ENCODE assay signal across 11 cellular contexts in genomic region chr10:86759073-86759672, GRCh38. TPM values are rescaled to one million over a fixed set of nuclear protein-coding genes. Genes with fewer than 3 reads are reported as not detected.
A peak's percentile ranks its signal among the peaks of the same experiment; 100 is the strongest.
DNase-seq lines count a peak whose midpoint lies in the region; ATAC-seq, FAIRE-seq and TF ChIP-seq lines count a peak whose summit lies in the region.
"Had no signal": no experiment of that assay in that cellular context is flagged by ENCODE, and none has a peak within 500 bp of the region (broad histone marks: within the 10 kb centered on the region; RNA-seq: fewer than 3 reads in every experiment).

No MANE protein-coding gene starts in this region.

- H3K9ac ChIP-seq in adipocyte (ENCODE audit: low read length) (peak overlapping the region; percentile 91), kidney (ENCODE audit: low read length in 2 of 2) (no peak overlapping the region)
- H3K9ac ChIP-seq: BLaER1 treated with 17β-estradiol and CSF1 and Interleukin-3, amounts not matched to agents 10 nM and 100 nM had no signal

- H3K36me3 ChIP-seq in heart right ventricle (no peaks in the 10 kb centered on the region), adipocyte (ENCODE audit: control insufficient read depth, insufficient read depth, low read length, severe bottlenecking) (no peaks in the 10 kb centered on the region), kidney (ENCODE audit: control insufficient read depth in 1 of 2, insufficient read depth in 2 of 2, low read length in 2 of 2) (no peaks in the 10 kb centered on the region), uterus (no peaks in the 10 kb centered on the region), spleen (no peaks in the 10 kb centered on the region)
- H3K36me3 ChIP-seq: BLaER1 treated with 17β-estradiol and CSF1 and Interleukin-3, amounts not matched to agents 10 nM and 100 nM had no signal

- H3K27me3 ChIP-seq in heart right ventricle: peaks cover 0 to 76% (median 54%) of the 10 kb centered on the region in 7 donors
- no peaks in the 10 kb centered on the region for H3K27me3 ChIP-seq in adipocyte (replicated peaks; ENCODE audit: control insufficient read depth, insufficient read depth, low read length)
- H3K27me3 ChIP-seq in uterus: no peaks in the 10 kb centered on the region
- peaks cover 0 to 94% (median 31%) of the 10 kb centered on the region in 7 donors for H3K27me3 ChIP-seq in spleen (replicated peaks in 1 of 7)

- ATAC-seq in heart right ventricle (no peak), Right ventricle myocardium inferior (no peak)

- peaks cover 0 to 61% (median 41%) of the 10 kb centered on the region in 9 donors for H3K4me1 ChIP-seq in heart right ventricle
- H3K4me1 ChIP-seq in adipocyte (ENCODE audit: control insufficient read depth, insufficient read depth, low read length): peaks cover 14% of the 10 kb centered on the region
- peaks cover 4 to 13% of the 10 kb centered on the region in 2 donors for H3K4me1 ChIP-seq in kidney (ENCODE audit: control insufficient read depth in 1 of 2, insufficient read depth in 1 of 2, low read depth in 1 of 2, low read length in 2 of 2)
- peaks cover 0 to 12% of the 10 kb centered on the region in 2 donors for H3K4me1 ChIP-seq in uterus
- H3K4me1 ChIP-seq in spleen: peaks cover 8 to 43% (median 28%) of the 10 kb centered on the region in 6 donors

- intact Hi-C loops in heart right ventricle (cut with DNase I): loop anchor here in 6 of 10 donors (5.0 to 10.0 kb wide), 4 partner anchors 47 to 138 kb away; no protein-coding TSS in a partner anchor
- intact Hi-C loops in Right ventricle myocardium inferior (cut with DNase I): loop anchor here (5.0 kb wide), 3 partner anchors 38 to 128 kb away; no protein-coding TSS in a partner anchor
- intact Hi-C loops in kidney (cut with DNase I): no loop called here
- intact Hi-C loops in uterus (cut with DNase I; ENCODE audit: low total_unique reads): no loop called here
- intact Hi-C loops in spleen (cut with DNase I; ENCODE audit: low total_unique reads): no loop called here

- TF ChIP-seq CTCF in heart right ventricle (IDR thresholded peaks at IDR 0.05): no peak
- no peak for TF ChIP-seq CTCF in kidney (IDR thresholded peaks at IDR 0.05; ENCODE audit: borderline replicate concordance, extremely low read depth, insufficient read depth)
- TF ChIP-seq CTCF in uterus (IDR thresholded peaks at IDR 0.05): no peak
- no peak for TF ChIP-seq CTCF in spleen (IDR thresholded peaks at IDR 0.05 in 8 of 11, conservative IDR thresholded peaks at IDR 0.05 in 3 of 11)

- no peak for FAIRE-seq in kidney (lab: Jason Lieb, UNC)
- FAIRE-seq: TTC549 had no signal

- peak overlapping the region in 8 of 10 donors; percentile 74 to 90 (median 78) for H3K4me3 ChIP-seq in heart right ventricle
- H3K4me3 ChIP-seq in adipocyte (ENCODE audit: low read length): peak overlapping the region; percentile 90
- H3K4me3 ChIP-seq in kidney (ENCODE audit: low read length in 2 of 2): peak overlapping the region; percentile 12 to 59
- H3K4me3 ChIP-seq in uterus: peak overlapping the region in 1 of 2 donors; percentile 88
- H3K4me3 ChIP-seq in spleen: peak overlapping the region in 2 of 8 donors; percentile 3 to 77
- H3K4me3 ChIP-seq: BLaER1 treated with 17β-estradiol and CSF1 and Interleukin-3, amounts not matched to agents 10 nM and 100 nM had no signal

- TF ChIP-seq POLR2A in uterus (IDR thresholded peaks at IDR 0.05) (no peak), spleen (IDR thresholded peaks at IDR 0.05) (no peak)

- DNase-seq in heart right ventricle: no peak
- DNase-seq in Right ventricle myocardium inferior (ENCODE audit: missing footprints): no peak
- DNase-seq in adipocyte (ENCODE audit: low read depth): peak; percentile 43
- DNase-seq in kidney: no peak
- no peak for DNase-seq in uterus
- DNase-seq in spleen: no peak
- DNase-seq in globus pallidus (ENCODE audit: low spot score): no peak
- DNase-seq in iPS-NIHi11 (ENCODE audit: low spot score): no peak
- DNase-seq: posterior cingulate gyrus had no signal

- H3K9me3 ChIP-seq in heart right ventricle (no peaks in the 10 kb centered on the region), adipocyte (ENCODE audit: control insufficient read depth, low read length) (no peaks in the 10 kb centered on the region), kidney (ENCODE audit: control insufficient read depth in 1 of 2, low read length in 2 of 2) (no peaks in the 10 kb centered on the region), uterus (no peaks in the 10 kb centered on the region), spleen (no peaks in the 10 kb centered on the region)
- H3K9me3 ChIP-seq: BLaER1 treated with 17β-estradiol and CSF1 and Interleukin-3, amounts not matched to agents 10 nM and 100 nM had no signal

- 34 to 40% methylated on average over 3 of the region's 3 CpGs for WGBS in heart right ventricle, 2 donors
- WGBS in spleen, 5 donors: 15 to 28% (median 26%) methylated on average over 3 of the region's 3 CpGs

- H3K27ac ChIP-seq in heart right ventricle (peak overlapping the region in 4 of 10 donors; percentile 10 to 99 (median 53)), kidney (ENCODE audit: low read depth in 2 of 2, low read length in 2 of 2) (no peak overlapping the region), uterus (peak overlapping the region; percentile 99 to 100), spleen (no peak overlapping the region)
- H3K27ac ChIP-seq: BLaER1 treated with 17β-estradiol and CSF1 and Interleukin-3, amounts not matched to agents 10 nM and 100 nM had no signal

RNA-seq across cellular contexts. Expression of gene BMPR1A, which starts 2.8 kb away (rescaled TPM):
- total RNA-seq in heart right ventricle (10 to 100 TPM; 34.4 to 69.0 (median 47.7) TPM), Right ventricle myocardium inferior (53.2 TPM), kidney (37.4 TPM), uterus (100 to 1,000 TPM in 2 of 4 donors, 10 to 100 TPM in 2; 27.4 to 175 (median 69.2) TPM), spleen (10 to 100 TPM in 5 of 7 donors, 1 to 10 TPM in 2; 8.3 to 17.9 (median 12.4) TPM)
- polyA plus RNA-seq in heart right ventricle (10 to 100 TPM in 1 of 2 donors, 1 to 10 TPM in 1; 6.7 to 10.3 TPM), kidney (ENCODE audit: insufficient read depth, low read depth, low replicate concordance) (7.9 TPM), spleen (1 to 10 TPM; 1.3 to 2.6 (median 1.8) TPM)

Comparison
In these comparisons a context has a peak if more than half of its experiments do, and no peak if none do; other contexts are left out.
1. H3K27ac ChIP-seq: peak in uterus (2 of 2); none in kidney (0 of 2) and spleen (0 of 8).
2. intact Hi-C loops: an anchor here in heart right ventricle (5.0 to 10.0 kb wide) and Right ventricle myocardium inferior (5.0 kb wide); none called in kidney, uterus and spleen.